ENCODE assay signal across 17 cellular contexts in genomic region chr14:72611506-72611905, GRCh38.
"Had no signal": no experiment of that assay in that cellular context is flagged by ENCODE, and none has a peak within 500 bp of the region (broad histone marks: within the 10 kb centered on the region; RNA-seq: fewer than 3 reads in every experiment).

No MANE protein-coding gene starts in this region.

- H3K36me3 ChIP-seq: right atrium auricular region had no signal

- H3K27me3 Mint-ChIP-seq: activated naive CD8-positive, alpha-beta T cell had no signal

- H3K9me3 Mint-ChIP-seq: activated T-cell treated with anti-CD3 and anti-CD28 coated beads, Interleukin-2, amount 50 U/mL, for 4 hours; stimulated activated naive CD8-positive, alpha-beta T cell treated with anti-CD3 and anti-CD28 coated beads, Interleukin-15, Interleukin-2, amounts not matched to agents 100 ng/mL and 50 ng/mL, for 24 hours; T-helper 2 cell treated with Interferon-gamma antibody and Interleukin-4, amounts not matched to agents 5 μg/mL and 100 μg/mL, for 36 hours had no signal

- ATAC-seq: activated T-cell treated with anti-CD3 and anti-CD28 coated beads, Interleukin-2, amount 50 U/mL, for 4 hours; body of pancreas had no signal

- H3K27ac ChIP-seq: body of pancreas, coronary artery, right atrium auricular region had no signal

- DNase-seq: activated CD4-positive, alpha-beta T cell treated with anti-CD3 and anti-CD28 coated beads, Interleukin-2, amount 10 ng/mL, durations not matched to agents 24 days and 14 days; activated CD4-positive, CD25-positive, alpha-beta regulatory T cell; activated effector memory CD4-positive, alpha-beta T cell treated with anti-CD3 and anti-CD28 coated beads, Interleukin-2, amount 50 U/mL, for 16 hours; activated T-cell treated with anti-CD3 and anti-CD28 coated beads, Interleukin-2, amount 50 U/mL, for 4 hours; amniotic stem cell; body of pancreas; central memory CD4-positive, alpha-beta T cell; effector CD8-positive, alpha-beta T cell; foreskin melanocyte; midbrain; small intestine had no signal

- H3K4me3 Mint-ChIP-seq: activated CD4-positive, alpha-beta T cell treated with anti-CD3 and anti-CD28 coated beads, Interleukin-2, amount 10 ng/mL, durations not matched to agents 24 days and 14 days; activated naive CD8-positive, alpha-beta T cell; activated T-cell treated with anti-CD3 and anti-CD28 coated beads, Interleukin-2, amount 50 U/mL, for 4 hours; stimulated activated naive CD8-positive, alpha-beta T cell treated with anti-CD3 and anti-CD28 coated beads, Interleukin-15, Interleukin-2, amounts not matched to agents 100 ng/mL and 50 ng/mL, for 24 hours; T-helper 2 cell treated with Interferon-gamma antibody and Interleukin-4, amounts not matched to agents 5 μg/mL and 100 μg/mL, for 36 hours had no signal

- H3K4me3 ChIP-seq: body of pancreas, coronary artery, lung, right atrium auricular region had no signal

- H3K27me3 ChIP-seq: body of pancreas, right atrium auricular region had no signal

- H3K9me3 ChIP-seq: body of pancreas, right atrium auricular region had no signal

- H3K27ac Mint-ChIP-seq: activated CD4-positive, alpha-beta T cell treated with anti-CD3 and anti-CD28 coated beads, Interleukin-2, amount 10 ng/mL, durations not matched to agents 24 days and 14 days; activated naive CD8-positive, alpha-beta T cell; stimulated activated naive CD8-positive, alpha-beta T cell treated with anti-CD3 and anti-CD28 coated beads, Interleukin-15, Interleukin-2, amounts not matched to agents 100 ng/mL and 50 ng/mL, for 24 hours; T-helper 2 cell treated with Interferon-gamma antibody and Interleukin-4, amounts not matched to agents 5 μg/mL and 100 μg/mL, for 36 hours had no signal

- H3K36me3 Mint-ChIP-seq: activated naive CD8-positive, alpha-beta T cell had no signal
